8 cellular contexts compared by ENCODE assay signal in the genomic region with DNA sequence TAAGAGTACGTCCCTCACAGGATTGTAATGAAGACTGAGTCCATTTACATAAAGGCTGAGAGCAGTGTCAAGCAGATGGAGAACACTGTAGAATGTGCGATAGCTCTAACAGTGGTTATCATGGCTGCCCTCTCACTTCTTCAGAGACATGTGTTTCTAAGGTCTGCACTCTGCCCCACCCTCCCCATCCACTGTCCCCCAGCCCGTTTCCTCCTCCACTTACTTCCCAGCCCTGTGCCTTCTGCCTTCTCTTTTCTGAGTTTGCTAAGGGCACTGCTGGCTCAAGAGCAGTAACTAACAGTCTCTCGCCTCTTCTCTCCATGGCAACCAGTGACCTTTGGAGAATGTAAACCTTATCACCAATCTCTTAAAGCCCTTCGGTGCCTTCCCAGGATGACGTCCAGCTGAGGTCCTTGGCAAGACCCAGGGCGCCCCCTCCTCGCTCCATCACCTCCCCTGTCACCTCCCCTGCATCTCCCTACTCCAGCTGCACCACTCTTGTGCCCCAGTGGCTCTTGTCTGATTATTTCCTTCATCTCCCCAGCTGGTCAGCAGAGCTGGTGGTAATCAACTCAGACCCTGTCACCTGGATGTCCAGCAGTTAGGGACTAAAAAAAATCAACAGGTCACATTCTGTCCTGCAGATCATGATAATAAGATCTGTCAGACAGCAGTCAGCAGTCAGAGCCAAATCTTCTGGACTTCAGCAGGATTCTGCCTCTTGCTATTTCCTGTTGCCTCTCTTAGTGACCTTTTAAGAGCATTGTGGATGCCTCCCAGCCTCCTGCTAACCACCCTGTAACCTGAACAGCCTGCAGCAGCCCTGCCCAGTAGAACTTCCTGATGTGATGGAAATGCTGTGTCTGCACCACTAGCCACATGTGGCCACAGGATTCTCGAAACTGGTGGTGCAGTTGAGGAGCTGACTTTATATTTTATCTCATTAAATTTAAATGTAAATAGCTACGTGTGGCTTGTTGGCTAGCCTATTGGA. TPM values are rescaled to one million over a fixed set of nuclear protein-coding genes. Genes with fewer than 3 reads are reported as not detected.
DNase-seq lines count a peak whose midpoint lies in the region; ATAC-seq and TF ChIP-seq lines count a peak whose summit lies in the region.
"Had no signal": no experiment of that assay in that cellular context is flagged by ENCODE, and none has a peak within 500 bp of the region (broad histone marks: within the 10 kb centered on the region; RNA-seq: fewer than 3 reads in every experiment).

No MANE protein-coding gene starts in this region.

- H4K8ac ChIP-seq in trophoblast cell (ENCODE audit: low read depth, low read length): no peak overlapping the region

- DNase-seq in H7 (peak; percentile 55), SK-N-DZ (ENCODE audit: low spot score) (peak; percentile 29), fibroblast of lung (ENCODE audit: low read depth in 2 of 2) (peak; percentile 62 to 65), trophoblast cell (no peak)

- H4K91ac ChIP-seq in trophoblast cell (ENCODE audit: low read depth, low read length): no peak overlapping the region

- ATAC-seq in HG03045 (IDR thresholded peaks at IDR 0.05; ENCODE audit: unreplicated experiment): no peak
- no peak for ATAC-seq in GM21717 (IDR thresholded peaks at IDR 0.05; ENCODE audit: unreplicated experiment)
- ATAC-seq in GM18861 (IDR thresholded peaks at IDR 0.05; ENCODE audit: unreplicated experiment): no peak

- no peak overlapping the region for H3K14ac ChIP-seq in trophoblast cell (ENCODE audit: low read length)

- no peak for TF ChIP-seq CTCF in fibroblast of lung (conservative IDR thresholded peaks at IDR 0.05 in 1 of 2, IDR thresholded peaks at IDR 0.05 in 1 of 2; ENCODE audit: low read depth in 1 of 2, low read length in 2 of 2)

- no peak overlapping the region for H3K4me2 ChIP-seq in fibroblast of lung (ENCODE audit: extremely low read depth, insufficient read depth, low read length)
- H3K4me2 ChIP-seq in trophoblast cell (ENCODE audit: low read length): no peak overlapping the region

- H3K4me3 ChIP-seq in H7 (ENCODE audit: insufficient read depth, low read depth, low read length) (no peak overlapping the region), fibroblast of lung (replicated peaks in 1 of 4; ENCODE audit: control extremely low read depth in 1 of 4, insufficient read depth in 1 of 4, low read depth in 3 of 4, low read length in 4 of 4) (no peak overlapping the region), trophoblast cell (ENCODE audit: low read depth, low read length) (no peak overlapping the region)

- H3K27ac ChIP-seq in fibroblast of lung (ENCODE audit: insufficient read depth, low read length) (no peak overlapping the region), trophoblast cell (ENCODE audit: low read depth, low read length) (peak overlapping the region; percentile 24)
- H3K27ac ChIP-seq: neutrophil had no signal

- whole genome bisulfite sequencing in trophoblast cell (ENCODE audit: extremely low coverage, insufficient coverage, insufficient read length): no CpG with 5 or more reads among the region's 10 CpGs

- H4K12ac ChIP-seq in trophoblast cell (ENCODE audit: low read depth, low read length): no peak overlapping the region

- no peaks in the 10 kb centered on the region for H4K20me1 ChIP-seq in fibroblast of lung (ENCODE audit: control insufficient read depth, extremely low read depth, insufficient read depth, low read length)

- H2AFZ ChIP-seq in fibroblast of lung (ENCODE audit: low read length): no peak overlapping the region
- no peak overlapping the region for H2AFZ ChIP-seq in trophoblast cell (ENCODE audit: insufficient read depth, low read length, poor library complexity)

- H3K36me3 ChIP-seq in H7 (replicated peaks; ENCODE audit: control insufficient read depth, insufficient read depth, low read length): peaks cover 8% of the 10 kb centered on the region
- peaks cover 2% of the 10 kb centered on the region for H3K36me3 ChIP-seq in fibroblast of lung (ENCODE audit: control insufficient read depth, insufficient read depth, low read length)
- peaks cover 3% of the 10 kb centered on the region in 2 experiments for H3K36me3 ChIP-seq in trophoblast cell (ENCODE audit: control insufficient read depth in 1 of 2, insufficient read depth in 2 of 2, low read length in 2 of 2)

- no peak overlapping the region for H2AK5ac ChIP-seq in trophoblast cell (ENCODE audit: low read length)

- no peak overlapping the region for H2BK120ac ChIP-seq in trophoblast cell (ENCODE audit: insufficient read depth, low read length, poor library complexity)

- no peak overlapping the region for H2BK12ac ChIP-seq in trophoblast cell (ENCODE audit: low read length)

- H3K4me1 ChIP-seq in fibroblast of lung (ENCODE audit: control insufficient read depth, extremely low read depth, insufficient read depth, low read length): peaks cover 3% of the 10 kb centered on the region
- peaks cover 13 to 14% of the 10 kb centered on the region in 2 experiments for H3K4me1 ChIP-seq in trophoblast cell (ENCODE audit: control insufficient read depth in 1 of 2, insufficient read depth in 2 of 2, low read length in 2 of 2)

- H3K23ac ChIP-seq in trophoblast cell (ENCODE audit: low read length): no peak overlapping the region

- H3K79me2 ChIP-seq in fibroblast of lung (ENCODE audit: control insufficient read depth, insufficient read depth, low read length): no peaks in the 10 kb centered on the region
- no peaks in the 10 kb centered on the region for H3K79me2 ChIP-seq in trophoblast cell (ENCODE audit: control insufficient read depth, insufficient read depth, low read length, poor library complexity)

- H3K4ac ChIP-seq in trophoblast cell (ENCODE audit: low read depth, low read length): no peak overlapping the region

- H3K9ac ChIP-seq in fibroblast of lung (ENCODE audit: insufficient read depth, low read length): no peak overlapping the region
- H3K9ac ChIP-seq in trophoblast cell (ENCODE audit: low read length): no peak overlapping the region

- H3K9me3 ChIP-seq in fibroblast of lung (ENCODE audit: control insufficient read depth, insufficient read depth, low read depth, low read length) (no peaks in the 10 kb centered on the region), trophoblast cell (ENCODE audit: insufficient read depth, low read depth, low read length) (no peaks in the 10 kb centered on the region)
- H3K9me3 ChIP-seq: neutrophil had no signal

- H3K79me1 ChIP-seq in trophoblast cell (ENCODE audit: low read length): peaks cover 3% of the 10 kb centered on the region

- H3K27me3 ChIP-seq in H7 (ENCODE audit: control insufficient read depth, insufficient read depth, low read length) (no peaks in the 10 kb centered on the region), fibroblast of lung (ENCODE audit: control insufficient read depth, insufficient read depth, low read length) (no peaks in the 10 kb centered on the region), trophoblast cell (ENCODE audit: insufficient read depth, low read length) (no peaks in the 10 kb centered on the region)
- H3K27me3 ChIP-seq: neutrophil had no signal

- H2BK5ac ChIP-seq in trophoblast cell (ENCODE audit: low read depth, low read length, poor library complexity): no peak overlapping the region

- H3K18ac ChIP-seq in trophoblast cell (ENCODE audit: low read length): no peak overlapping the region

RNA-seq across cellular contexts. Expression of gene FXN, which starts 9.0 kb away (rescaled TPM):
- total RNA-seq in H7 (2014; rRNA removed; shearing (Covaris generic)): 9.3 and 10.0 TPM in 2 replicates
- 12.0 and 17.8 TPM in 2 replicates for polyA plus RNA-seq in SK-N-DZ (2014; cell fraction: cytosol; rRNA removed)
- polyA plus RNA-seq in SK-N-DZ (2014; cell fraction: nucleus; rRNA removed): 3.2 and 8.8 TPM in 2 replicates
- total RNA-seq in fibroblast of lung: 0.99 and 1.0 TPM in 2 replicates
- 21.6 and 29.3 TPM in 2 replicates for polyA plus RNA-seq in fibroblast of lung
- 15.2 and 20.0 TPM in 2 replicates for polyA plus RNA-seq in fibroblast of lung (2012)
- polyA minus RNA-seq in fibroblast of lung (ENCODE audit: low replicate concordance): 1.5 and 14.7 TPM in 2 replicates
- polyA plus RNA-seq in trophoblast cell (2013): 10.1 and 11.3 TPM in 2 replicates

RNA-seq across cellular contexts. Expression of gene PRKACG, which starts 30.6 kb away (rescaled TPM):
- total RNA-seq in H7 (2014; rRNA removed; shearing (Covaris generic)): not detected in 2 replicates
- polyA plus RNA-seq in SK-N-DZ (2014; cell fraction: cytosol; rRNA removed): not detected in 2 replicates
- polyA plus RNA-seq in SK-N-DZ (2014; cell fraction: nucleus; rRNA removed): not detected in 2 replicates
- total RNA-seq in fibroblast of lung: not detected in 2 replicates
- polyA plus RNA-seq in fibroblast of lung: not detected in 2 replicates
- not detected in 2 replicates for polyA plus RNA-seq in fibroblast of lung (2012)
- polyA minus RNA-seq in fibroblast of lung (ENCODE audit: low replicate concordance): not detected in 2 replicates
- polyA plus RNA-seq in trophoblast cell (2013): not detected in 2 replicates

Comparison
In these comparisons a context has a peak if more than half of its experiments do, and no peak if none do; other contexts are left out.
1. DNase-seq: peak in H7 (single experiment), SK-N-DZ (single experiment) and fibroblast of lung (2 of 2); none in trophoblast cell (0 of 2).